ENCODE assay signal across 13 cellular contexts in the genomic region with DNA sequence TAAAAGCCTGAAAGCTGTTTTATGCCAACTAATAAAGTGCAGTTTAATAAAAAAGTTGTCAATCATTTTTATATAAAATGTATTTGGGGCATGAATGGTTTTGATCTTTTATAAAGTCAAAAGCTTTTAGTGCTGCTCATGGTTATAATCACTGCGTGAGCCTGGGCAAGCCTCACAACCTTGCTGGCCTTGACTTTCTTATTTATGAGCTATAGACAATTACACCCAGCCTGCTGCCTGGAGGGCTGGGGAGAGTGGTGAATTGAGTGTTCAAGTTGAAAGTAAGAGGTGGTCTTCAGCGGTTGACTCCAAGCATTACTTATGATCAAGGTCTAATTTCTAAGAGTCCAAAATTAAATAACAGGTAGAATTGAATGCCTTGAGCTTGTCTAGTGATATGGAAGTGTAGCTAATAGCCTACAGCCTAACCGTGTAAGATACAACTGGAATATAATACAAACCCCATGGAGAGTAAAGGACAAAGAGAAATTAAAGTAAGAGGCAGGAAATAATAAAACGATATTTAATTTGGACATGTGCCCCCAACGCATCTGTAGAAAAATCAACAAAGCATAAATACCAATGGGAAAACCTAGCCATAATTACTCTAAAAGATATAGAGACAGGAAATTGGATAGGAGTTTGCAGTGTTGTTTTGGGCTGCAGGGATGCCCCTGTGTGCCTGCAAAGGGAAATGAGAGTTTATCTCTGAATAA.
DNase-seq lines count a peak whose midpoint lies in the region; ATAC-seq and TF ChIP-seq lines count a peak whose summit lies in the region.
"Had no signal": no experiment of that assay in that cellular context is flagged by ENCODE, and none has a peak within 500 bp of the region (broad histone marks: within the 10 kb centered on the region; RNA-seq: fewer than 3 reads in every experiment).

No MANE protein-coding gene starts in this region.

- H3K36me3 Mint-ChIP-seq in mesothelial cell of epicardium = peaks cover 1% of the 10 kb centered on the region

- H3K27me3 Mint-ChIP-seq in mesothelial cell of epicardium (ENCODE audit: low read depth) = no peaks in the 10 kb centered on the region

- peak overlapping the region; percentile 2 for H3K27ac Mint-ChIP-seq in mesothelial cell of epicardium
- H3K27ac Mint-ChIP-seq: B cell had no signal

- in situ Hi-C loops in GM13976 (cut with MboI; ENCODE audit: low sequenced_read_pairs, unreplicated experiment) = no loop called here

- intact Hi-C loops in uterus (cut with DNase I; ENCODE audit: low total_unique reads) = no loop called here

- TF ChIP-seq POLR2A in uterus (IDR thresholded peaks at IDR 0.05) = no peak

- DNase-seq in LNCaP clone FGC (ENCODE audit: low read depth) (peak; percentile 38), NCI-H748 (lab: John Stamatoyannopoulos, UW; ENCODE audit: unreplicated experiment) (peak; percentile 73), mesothelial cell of epicardium (ENCODE audit: low spot score in 2 of 2, unreplicated experiment in 2 of 2) (no peak), uterus (peak in 1 of 2 donors; percentile 13), retina (no peak), GM13976 (ENCODE audit: low spot score) (no peak)
- DNase-seq: NCI-H1694 treated with DMSO at 0.1 percent for 48 hours, NCI-H446, NCI-H774, SHP77 had no signal

- no peaks in the 10 kb centered on the region for H3K9me3 Mint-ChIP-seq in mesothelial cell of epicardium

- H3K4me3 Mint-ChIP-seq in mesothelial cell of epicardium = no peak overlapping the region
- H3K4me3 Mint-ChIP-seq: B cell had no signal

- peak overlapping the region; percentile 52 to 87 for H3K27ac ChIP-seq in uterus
- H3K27ac ChIP-seq: SK-N-MC had no signal

- no peak overlapping the region for H3K4me3 ChIP-seq in LNCaP clone FGC (ENCODE audit: low read depth, low read length)
- H3K4me3 ChIP-seq in uterus = no peak overlapping the region
- H3K4me3 ChIP-seq: SK-N-MC had no signal

- no peaks in the 10 kb centered on the region for H3K27me3 ChIP-seq in uterus

- TF ChIP-seq CTCF in LNCaP clone FGC (IDR thresholded peaks at IDR 0.05; ENCODE audit: control insufficient read depth, extremely low read depth, insufficient read depth) (no peak), mesothelial cell of epicardium (IDR thresholded peaks at IDR 0.05; ENCODE audit: unreplicated experiment) (no peak), uterus (IDR thresholded peaks at IDR 0.05) (no peak), GM13976 (IDR thresholded peaks at IDR 0.05; ENCODE audit: borderline replicate concordance, control extremely low read depth, extremely low read depth, insufficient read depth, missing control alignments) (no peak)

- peaks cover 0 to 12% of the 10 kb centered on the region in 2 donors for H3K4me1 ChIP-seq in uterus

- H3K4me1 Mint-ChIP-seq in mesothelial cell of epicardium = peaks cover 49% of the 10 kb centered on the region

- H3K36me3 ChIP-seq in uterus = no peaks in the 10 kb centered on the region

- H3K9me3 ChIP-seq in uterus = no peaks in the 10 kb centered on the region

- no peak for ATAC-seq in GM18502 (IDR thresholded peaks at IDR 0.05; ENCODE audit: poor library complexity, unreplicated experiment)

Comparison
In these comparisons a context has a peak if more than half of its experiments do, and no peak if none do; other contexts are left out.
1. DNase-seq: peak in LNCaP clone FGC (single experiment) and NCI-H748 (single experiment); none in mesothelial cell of epicardium (0 of 2), retina (single experiment) and GM13976 (single experiment).